ENCODE assay signal across 2 cellular contexts in the genomic region with DNA sequence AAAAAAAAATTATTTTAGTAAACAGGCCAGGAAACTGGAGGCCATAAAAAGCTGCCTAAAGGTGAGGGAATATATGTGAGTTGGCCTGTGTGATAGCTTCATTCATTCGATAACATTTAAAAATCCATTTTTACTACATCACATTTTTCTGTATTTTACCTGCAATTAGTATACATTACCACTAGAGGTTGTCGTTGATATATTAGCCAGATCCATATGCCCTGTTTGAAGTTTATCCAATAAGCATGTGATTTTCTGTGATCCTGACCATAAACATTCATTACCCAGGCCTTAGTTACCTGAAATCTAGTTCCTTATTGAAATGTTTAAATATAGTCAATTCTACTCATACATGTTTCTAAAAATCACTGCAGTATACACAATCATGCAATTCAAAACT.
TF ChIP-seq lines count a peak whose summit lies in the region.

No MANE protein-coding gene starts in this region.

TF ChIP-seq in SK-N-SH, 30 proteins besides CTCF, POLR2A, EP300 and RAD21 (continued from another document):
- TF ChIP-seq FOSL2 (IDR thresholded peaks at IDR 0.05; ENCODE audit: borderline replicate concordance, low read depth) (no peak), POLR2AphosphoS5 (IDR thresholded peaks at IDR 0.05; ENCODE audit: low read depth, low read length) (no peak), EZH2phosphoT487 (IDR thresholded peaks at IDR 0.05; ENCODE audit: borderline replicate concordance, low read depth) (no peak), MEF2A (IDR thresholded peaks at IDR 0.05; ENCODE audit: borderline replicate concordance, low read depth) (no peak), TAF1 (IDR thresholded peaks at IDR 0.05; ENCODE audit: borderline replicate concordance, low read depth, low read length) (no peak), NRF1 (IDR thresholded peaks at IDR 0.05; ENCODE audit: low read depth, low read length) (no peak), GATA2 (CRISPR knock-in tag; IDR thresholded peaks at IDR 0.05) (no peak)
TF ChIP-seq in SK-N-SH: peak in this region for 0.

TF ChIP-seq in SK-N-SH treated with all-trans-retinoic acid at 6 μM for 48 hours, 23 proteins besides CTCF, POLR2A, EP300 and RAD21 (continued from another document):
- TF ChIP-seq TOX (CRISPR knock-in tag; IDR thresholded peaks at IDR 0.05; ENCODE audit: borderline replicate concordance) (no peak), ZC3H10 (CRISPR knock-in tag; IDR thresholded peaks at IDR 0.05) (no peak), ZFP3 (CRISPR knock-in tag; IDR thresholded peaks at IDR 0.05) (no peak), ZNF8 (CRISPR knock-in tag; IDR thresholded peaks at IDR 0.05) (no peak), PPARA (CRISPR knock-in tag; IDR thresholded peaks at IDR 0.05; ENCODE audit: borderline replicate concordance) (no peak)
- TF ChIP-seq, protein P1, sequence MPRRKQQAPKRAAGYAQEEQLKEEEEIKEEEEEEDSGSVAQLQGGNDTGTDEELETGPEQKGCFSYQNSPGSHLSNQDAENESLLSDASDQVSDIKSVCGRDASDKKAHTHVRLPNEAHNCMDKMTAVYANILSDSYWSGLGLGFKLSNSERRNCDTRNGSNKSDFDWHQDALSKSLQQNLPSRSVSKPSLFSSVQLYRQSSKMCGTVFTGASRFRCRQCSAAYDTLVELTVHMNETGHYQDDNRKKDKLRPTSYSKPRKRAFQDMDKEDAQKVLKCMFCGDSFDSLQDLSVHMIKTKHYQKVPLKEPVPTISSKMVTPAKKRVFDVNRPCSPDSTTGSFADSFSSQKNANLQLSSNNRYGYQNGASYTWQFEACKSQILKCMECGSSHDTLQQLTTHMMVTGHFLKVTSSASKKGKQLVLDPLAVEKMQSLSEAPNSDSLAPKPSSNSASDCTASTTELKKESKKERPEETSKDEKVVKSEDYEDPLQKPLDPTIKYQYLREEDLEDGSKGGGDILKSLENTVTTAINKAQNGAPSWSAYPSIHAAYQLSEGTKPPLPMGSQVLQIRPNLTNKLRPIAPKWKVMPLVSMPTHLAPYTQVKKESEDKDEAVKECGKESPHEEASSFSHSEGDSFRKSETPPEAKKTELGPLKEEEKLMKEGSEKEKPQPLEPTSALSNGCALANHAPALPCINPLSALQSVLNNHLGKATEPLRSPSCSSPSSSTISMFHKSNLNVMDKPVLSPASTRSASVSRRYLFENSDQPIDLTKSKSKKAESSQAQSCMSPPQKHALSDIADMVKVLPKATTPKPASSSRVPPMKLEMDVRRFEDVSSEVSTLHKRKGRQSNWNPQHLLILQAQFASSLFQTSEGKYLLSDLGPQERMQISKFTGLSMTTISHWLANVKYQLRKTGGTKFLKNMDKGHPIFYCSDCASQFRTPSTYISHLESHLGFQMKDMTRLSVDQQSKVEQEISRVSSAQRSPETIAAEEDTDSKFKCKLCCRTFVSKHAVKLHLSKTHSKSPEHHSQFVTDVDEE (CRISPR knock-in tag; IDR thresholded peaks at IDR 0.05): no peak
- TF ChIP-seq, protein P2, sequence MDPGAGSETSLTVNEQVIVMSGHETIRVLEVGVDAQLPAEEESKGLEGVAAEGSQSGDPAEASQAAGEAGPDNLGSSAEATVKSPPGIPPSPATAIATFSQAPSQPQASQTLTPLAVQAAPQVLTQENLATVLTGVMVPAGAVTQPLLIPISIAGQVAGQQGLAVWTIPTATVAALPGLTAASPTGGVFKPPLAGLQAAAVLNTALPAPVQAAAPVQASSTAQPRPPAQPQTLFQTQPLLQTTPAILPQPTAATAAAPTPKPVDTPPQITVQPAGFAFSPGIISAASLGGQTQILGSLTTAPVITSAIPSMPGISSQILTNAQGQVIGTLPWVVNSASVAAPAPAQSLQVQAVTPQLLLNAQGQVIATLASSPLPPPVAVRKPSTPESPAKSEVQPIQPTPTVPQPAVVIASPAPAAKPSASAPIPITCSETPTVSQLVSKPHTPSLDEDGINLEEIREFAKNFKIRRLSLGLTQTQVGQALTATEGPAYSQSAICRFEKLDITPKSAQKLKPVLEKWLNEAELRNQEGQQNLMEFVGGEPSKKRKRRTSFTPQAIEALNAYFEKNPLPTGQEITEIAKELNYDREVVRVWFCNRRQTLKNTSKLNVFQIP (CRISPR knock-in tag; IDR thresholded peaks at IDR 0.05; ENCODE audit: borderline replicate concordance, low read depth): no peak
- TF ChIP-seq, protein P3, sequence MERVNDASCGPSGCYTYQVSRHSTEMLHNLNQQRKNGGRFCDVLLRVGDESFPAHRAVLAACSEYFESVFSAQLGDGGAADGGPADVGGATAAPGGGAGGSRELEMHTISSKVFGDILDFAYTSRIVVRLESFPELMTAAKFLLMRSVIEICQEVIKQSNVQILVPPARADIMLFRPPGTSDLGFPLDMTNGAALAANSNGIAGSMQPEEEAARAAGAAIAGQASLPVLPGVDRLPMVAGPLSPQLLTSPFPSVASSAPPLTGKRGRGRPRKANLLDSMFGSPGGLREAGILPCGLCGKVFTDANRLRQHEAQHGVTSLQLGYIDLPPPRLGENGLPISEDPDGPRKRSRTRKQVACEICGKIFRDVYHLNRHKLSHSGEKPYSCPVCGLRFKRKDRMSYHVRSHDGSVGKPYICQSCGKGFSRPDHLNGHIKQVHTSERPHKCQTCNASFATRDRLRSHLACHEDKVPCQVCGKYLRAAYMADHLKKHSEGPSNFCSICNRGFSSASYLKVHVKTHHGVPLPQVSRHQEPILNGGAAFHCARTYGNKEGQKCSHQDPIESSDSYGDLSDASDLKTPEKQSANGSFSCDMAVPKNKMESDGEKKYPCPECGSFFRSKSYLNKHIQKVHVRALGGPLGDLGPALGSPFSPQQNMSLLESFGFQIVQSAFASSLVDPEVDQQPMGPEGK (CRISPR knock-in tag; IDR thresholded peaks at IDR 0.05; ENCODE audit: borderline replicate concordance): no peak
